14 cellular contexts compared by ENCODE assay signal in genomic region chr15:96402403-96402802, GRCh38.
"Had no signal": no experiment of that assay in that cellular context is flagged by ENCODE, and none has a peak within 500 bp of the region (broad histone marks: within the 10 kb centered on the region; RNA-seq: fewer than 3 reads in every experiment).

No MANE protein-coding gene starts in this region.

- DNase-seq: cortex of kidney; effector memory CD8-positive, alpha-beta T cell; erythroblast; naive B cell; right lobe of liver; small intestine; stimulated activated CD4-positive, alpha-beta T cell treated with anti-CD3 and anti-CD28 coated beads, Interleukin-15, amount 100 ng/mL, for 24 hours; stimulated activated CD4-positive, alpha-beta T cell treated with anti-CD3 and anti-CD28 coated beads, Interleukin-2, amount 100 ng/mL, for 48 hours; stimulated activated naive B cell treated with anti-CD40 and anti-IgM and Interleukin-4, amounts not matched to agents 10 μg/mL and 1 μg/mL and 100 μg/mL, for 72 hours; upper lobe of left lung; uterus had no signal

- FAIRE-seq: endometrium, frontal cortex, keratinocyte, small intestine had no signal
